In genomic region chr6:35077006-35077712, GRCh38 we compare ENCODE assay signal across 21 cellular contexts.
A peak's percentile ranks its signal among the peaks of the same experiment; 100 is the strongest.
DNase-seq lines count a peak whose midpoint lies in the region; ATAC-seq and TF ChIP-seq lines count a peak whose summit lies in the region.
"Had no signal": no experiment of that assay in that cellular context is flagged by ENCODE, and none has a peak within 500 bp of the region (broad histone marks: within the 10 kb centered on the region; RNA-seq: fewer than 3 reads in every experiment).

No MANE protein-coding gene starts in this region.

- no peaks in the 10 kb centered on the region for H3K27me3 Mint-ChIP-seq in H9 (ENCODE audit: low read depth)
- H3K27me3 Mint-ChIP-seq: effector memory CD8-positive, alpha-beta T cell had no signal

- no peak overlapping the region for H2AK5ac ChIP-seq in H9 (ENCODE audit: insufficient read length, low read length)

- no peak overlapping the region for H4K8ac ChIP-seq in H9 (replicated peaks; ENCODE audit: insufficient read length, low read depth, low read length)

- H3K27ac ChIP-seq in H9 (ENCODE audit: insufficient read length, low read depth, low read length): no peak overlapping the region
- H3K27ac ChIP-seq in sigmoid colon: no peak overlapping the region
- no peak overlapping the region for H3K27ac ChIP-seq in thyroid gland
- H3K27ac ChIP-seq in gastroesophageal sphincter: peak overlapping the region in 1 of 4 donors; percentile 38
- H3K27ac ChIP-seq: hepatocyte had no signal

- intact Hi-C loops in sigmoid colon (cut with DNase I) (no loop called here), thyroid gland (cut with DNase I) (loop anchor here (10.0 kb wide), 1 partner anchor 58 kb away; no protein-coding TSS in a partner anchor)

- no peak overlapping the region for H4K5ac ChIP-seq in H9 (ENCODE audit: insufficient read length, low read depth, low read length)

- H3K14ac ChIP-seq in H9 (ENCODE audit: insufficient read depth, low read length): no peak overlapping the region

- H4K20me1 ChIP-seq in H9 (ENCODE audit: control insufficient read depth, insufficient read depth, insufficient read length): no peaks in the 10 kb centered on the region

- WGBS in H9 (ENCODE audit: extremely low coverage, insufficient read length, low lambda C conversion rate): no CpG with 5 or more reads among the region's 17 CpGs
- WGBS in sigmoid colon, 2 donors: 91 to 92% methylated on average over 17 of the region's 17 CpGs
- WGBS in thyroid gland, 2 donors: 86 to 90% methylated on average over 17 of the region's 17 CpGs
- WGBS in gastroesophageal sphincter (ENCODE audit: low coverage in 1 of 2), 2 donors: 75 to 80% methylated on average over 7 to 12 of the region's 17 CpGs

- H3K27me3 ChIP-seq in H9 (ENCODE audit: insufficient read depth, low read length) (no peaks in the 10 kb centered on the region), sigmoid colon (no peaks in the 10 kb centered on the region), thyroid gland (no peaks in the 10 kb centered on the region), gastroesophageal sphincter (no peaks in the 10 kb centered on the region)
- H3K27me3 ChIP-seq: hepatocyte had no signal

- H3K23me2 ChIP-seq in H9 (ENCODE audit: insufficient read length, low read depth, low read length, poor library complexity, severe bottlenecking): no peaks in the 10 kb centered on the region

- H3K4me1 Mint-ChIP-seq in H9: peaks cover 13 to 25% of the 10 kb centered on the region in 2 experiments

- H3K4ac ChIP-seq in H9 (ENCODE audit: low read depth, low read length): no peak overlapping the region

- DNase-seq in H9: no peak
- DNase-seq in NCI-H345 (lab: John Stamatoyannopoulos, UW): peak; percentile 80
- peak; percentile 35 for DNase-seq in sigmoid colon
- no peak for DNase-seq in thyroid gland
- no peak for DNase-seq in stimulated activated CD4-positive, alpha-beta T cell treated with anti-CD3 and anti-CD28 coated beads, Interleukin-4, amount 100 ng/mL, for 4 hours
- DNase-seq: activated CD4-positive, alpha-beta T cell treated with anti-CD3 and anti-CD28 coated beads, Interleukin-2, amount 50 U/mL, for 1 hour; activated naive CD4-positive, alpha-beta T cell treated with anti-CD3 and anti-CD28 coated beads for 36 hours; anterior cingulate cortex; Caco-2; effector memory CD8-positive, alpha-beta T cell; HFFc6; islet precursor cell; Kasumi-1; NCI-H1105 treated with DMSO at 0.1 percent for 48 hours; NCI-H510A; stimulated activated naive CD4-positive, alpha-beta T cell; SW 1271 had no signal

- H3K56ac ChIP-seq in H9 (ENCODE audit: insufficient read length, low read depth, low read length): no peak overlapping the region

- no peaks in the 10 kb centered on the region for H3K79me1 ChIP-seq in H9 (ENCODE audit: insufficient read depth, low read depth, low read length, poor library complexity, severe bottlenecking)

- H2BK12ac ChIP-seq in H9 (ENCODE audit: insufficient read length, low read depth, low read length): no peak overlapping the region

- no peak overlapping the region for H3K9ac ChIP-seq in H9 (ENCODE audit: extremely low read depth, insufficient read length, low read length)

- no peak overlapping the region for H4K91ac ChIP-seq in H9 (ENCODE audit: insufficient read length, low read depth, low read length)

- no peaks in the 10 kb centered on the region for H3K9me3 ChIP-seq in H9 (ENCODE audit: control insufficient read depth, low read depth, low read length)
- no peaks in the 10 kb centered on the region for H3K9me3 ChIP-seq in sigmoid colon
- H3K9me3 ChIP-seq in thyroid gland: no peaks in the 10 kb centered on the region
- no peaks in the 10 kb centered on the region for H3K9me3 ChIP-seq in gastroesophageal sphincter
- H3K9me3 ChIP-seq: Caco-2 had no signal

- peaks cover 7 to 40% (median 31%) of the 10 kb centered on the region in 3 experiments for H3K36me3 Mint-ChIP-seq in H9 (ENCODE audit: insufficient read depth in 1 of 3, low read depth in 3 of 3)

- no peak overlapping the region for H2BK20ac ChIP-seq in H9 (ENCODE audit: low read depth, low read length, poor library complexity, severe bottlenecking)

- TF ChIP-seq EP300 in sigmoid colon (IDR thresholded peaks at IDR 0.05) (no peak), gastroesophageal sphincter (IDR thresholded peaks at IDR 0.05) (no peak)

- no peak overlapping the region for H3K4me3 Mint-ChIP-seq in H9
- H3K4me3 Mint-ChIP-seq: activated naive CD4-positive, alpha-beta T cell treated with anti-CD3 and anti-CD28 coated beads for 36 hours; effector memory CD8-positive, alpha-beta T cell; HFFc6; nephron had no signal

- TF ChIP-seq POLR2A in sigmoid colon (IDR thresholded peaks at IDR 0.05) (no peak), thyroid gland (IDR thresholded peaks at IDR 0.05) (no peak), gastroesophageal sphincter (IDR thresholded peaks at IDR 0.05) (no peak)

- no peaks in the 10 kb centered on the region; a peak in 1 of 5 replicates for H3K9me3 Mint-ChIP-seq in H9
- H3K9me3 Mint-ChIP-seq: activated naive CD4-positive, alpha-beta T cell treated with anti-CD3 and anti-CD28 coated beads for 36 hours; effector memory CD8-positive, alpha-beta T cell; HFFc6; nephron had no signal

- H3K27ac Mint-ChIP-seq in H9: peak overlapping the region; percentile 18 to 39 (median 18); a peak in 3 of 7 replicates
- H3K27ac Mint-ChIP-seq: activated naive CD4-positive, alpha-beta T cell treated with anti-CD3 and anti-CD28 coated beads for 36 hours; effector memory CD8-positive, alpha-beta T cell; HFFc6; nephron had no signal

- no peak overlapping the region for H3T11ph ChIP-seq in H9 (ENCODE audit: low read length)

- no peak overlapping the region for H3K18ac ChIP-seq in H9 (ENCODE audit: insufficient read length, low read depth, low read length)

- H3K4me3 ChIP-seq in sigmoid colon: no peak overlapping the region
- no peak overlapping the region for H3K4me3 ChIP-seq in thyroid gland (replicated peaks in 1 of 3)
- H3K4me3 ChIP-seq in gastroesophageal sphincter: no peak overlapping the region
- H3K4me3 ChIP-seq: hepatocyte had no signal

- peak; percentile 69 for ATAC-seq in esophagus mucosa
- ATAC-seq in gastroesophageal sphincter: no peak
- ATAC-seq: effector memory CD8-positive, alpha-beta T cell had no signal

- no peak overlapping the region for H2BK5ac ChIP-seq in H9 (ENCODE audit: insufficient read length, low read length)

- TF ChIP-seq CTCF in H9 (conservative IDR thresholded peaks at IDR 0.05) (no peak), sigmoid colon (IDR thresholded peaks at IDR 0.05) (no peak), thyroid gland (IDR thresholded peaks at IDR 0.05) (no peak), gastroesophageal sphincter (IDR thresholded peaks at IDR 0.05) (no peak)

- H2BK15ac ChIP-seq in H9 (ENCODE audit: low read depth, low read length): no peak overlapping the region

- no peak overlapping the region for H3K4me2 ChIP-seq in H9 (ENCODE audit: insufficient read depth, insufficient read length, low read length)
- H3K4me2 ChIP-seq: hepatocyte had no signal

- no peaks in the 10 kb centered on the region for H3K79me2 ChIP-seq in H9 (ENCODE audit: insufficient read depth, low read length)
- H3K79me2 ChIP-seq: hepatocyte had no signal

- H2BK120ac ChIP-seq in H9 (ENCODE audit: low read depth, low read length, poor library complexity, severe bottlenecking): no peak overlapping the region

- no peaks in the 10 kb centered on the region for H3K4me1 ChIP-seq in H9 (ENCODE audit: insufficient read depth, low read length)
- peaks cover 0 to 24% (median 16%) of the 10 kb centered on the region in 4 donors for H3K4me1 ChIP-seq in sigmoid colon
- H3K4me1 ChIP-seq in thyroid gland: peaks cover 0 to 2% of the 10 kb centered on the region in 2 donors
- H3K4me1 ChIP-seq in gastroesophageal sphincter: peaks cover 0 to 45% (median 12%) of the 10 kb centered on the region in 3 donors
- H3K4me1 ChIP-seq: Caco-2 had no signal

- no peak overlapping the region for H2AFZ ChIP-seq in H9 (ENCODE audit: low read length)
- H2AFZ ChIP-seq: hepatocyte had no signal

- no peak overlapping the region for H3K23ac ChIP-seq in H9 (ENCODE audit: insufficient read length, low read depth, low read length)

- H3K36me3 ChIP-seq in sigmoid colon (peaks cover 27 to 94% (median 63%) of the 10 kb centered on the region in 4 donors), thyroid gland (peaks cover 37 to 40% of the 10 kb centered on the region in 2 donors), gastroesophageal sphincter (peaks cover 0 to 99% of the 10 kb centered on the region in 2 donors)

Comparison
In these comparisons a context has a peak if more than half of its experiments do, and no peak if none do; other contexts are left out.
1. DNase-seq: peak in NCI-H345 (single experiment) and sigmoid colon (single experiment); none in H9 (single experiment), thyroid gland (0 of 2) and stimulated activated CD4-positive, alpha-beta T cell treated with anti-CD3 and anti-CD28 coated beads, Interleukin-4, amount 100 ng/mL, for 4 hours (0 of 2).